1 cellular context compared by ENCODE assay signal in genomic region chr4:185774815-185775684, GRCh38.
TF ChIP-seq lines count a peak whose summit lies in the region.

No MANE protein-coding gene starts in this region.

TF ChIP-seq in WTC11, 78 proteins besides CTCF, POLR2A, EP300 and RAD21 (continued from another document):
- TF ChIP-seq, protein P1, sequence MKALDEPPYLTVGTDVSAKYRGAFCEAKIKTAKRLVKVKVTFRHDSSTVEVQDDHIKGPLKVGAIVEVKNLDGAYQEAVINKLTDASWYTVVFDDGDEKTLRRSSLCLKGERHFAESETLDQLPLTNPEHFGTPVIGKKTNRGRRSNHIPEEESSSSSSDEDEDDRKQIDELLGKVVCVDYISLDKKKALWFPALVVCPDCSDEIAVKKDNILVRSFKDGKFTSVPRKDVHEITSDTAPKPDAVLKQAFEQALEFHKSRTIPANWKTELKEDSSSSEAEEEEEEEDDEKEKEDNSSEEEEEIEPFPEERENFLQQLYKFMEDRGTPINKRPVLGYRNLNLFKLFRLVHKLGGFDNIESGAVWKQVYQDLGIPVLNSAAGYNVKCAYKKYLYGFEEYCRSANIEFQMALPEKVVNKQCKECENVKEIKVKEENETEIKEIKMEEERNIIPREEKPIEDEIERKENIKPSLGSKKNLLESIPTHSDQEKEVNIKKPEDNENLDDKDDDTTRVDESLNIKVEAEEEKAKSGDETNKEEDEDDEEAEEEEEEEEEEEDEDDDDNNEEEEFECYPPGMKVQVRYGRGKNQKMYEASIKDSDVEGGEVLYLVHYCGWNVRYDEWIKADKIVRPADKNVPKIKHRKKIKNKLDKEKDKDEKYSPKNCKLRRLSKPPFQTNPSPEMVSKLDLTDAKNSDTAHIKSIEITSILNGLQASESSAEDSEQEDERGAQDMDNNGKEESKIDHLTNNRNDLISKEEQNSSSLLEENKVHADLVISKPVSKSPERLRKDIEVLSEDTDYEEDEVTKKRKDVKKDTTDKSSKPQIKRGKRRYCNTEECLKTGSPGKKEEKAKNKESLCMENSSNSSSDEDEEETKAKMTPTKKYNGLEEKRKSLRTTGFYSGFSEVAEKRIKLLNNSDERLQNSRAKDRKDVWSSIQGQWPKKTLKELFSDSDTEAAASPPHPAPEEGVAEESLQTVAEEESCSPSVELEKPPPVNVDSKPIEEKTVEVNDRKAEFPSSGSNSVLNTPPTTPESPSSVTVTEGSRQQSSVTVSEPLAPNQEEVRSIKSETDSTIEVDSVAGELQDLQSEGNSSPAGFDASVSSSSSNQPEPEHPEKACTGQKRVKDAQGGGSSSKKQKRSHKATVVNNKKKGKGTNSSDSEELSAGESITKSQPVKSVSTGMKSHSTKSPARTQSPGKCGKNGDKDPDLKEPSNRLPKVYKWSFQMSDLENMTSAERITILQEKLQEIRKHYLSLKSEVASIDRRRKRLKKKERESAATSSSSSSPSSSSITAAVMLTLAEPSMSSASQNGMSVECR (CRISPR knock-in tag; IDR thresholded peaks at IDR 0.05; ENCODE audit: borderline replicate concordance), result no peak
- TF ChIP-seq SMAD4 (CRISPR knock-in tag; IDR thresholded peaks at IDR 0.05) (no peak), IRF2 (CRISPR knock-in tag; IDR thresholded peaks at IDR 0.05; ENCODE audit: borderline replicate concordance, low read depth) (no peak), MXD4 (CRISPR knock-in tag; IDR thresholded peaks at IDR 0.05; ENCODE audit: borderline replicate concordance) (no peak)
